1 cellular context compared by ENCODE assay signal in the genomic region with DNA sequence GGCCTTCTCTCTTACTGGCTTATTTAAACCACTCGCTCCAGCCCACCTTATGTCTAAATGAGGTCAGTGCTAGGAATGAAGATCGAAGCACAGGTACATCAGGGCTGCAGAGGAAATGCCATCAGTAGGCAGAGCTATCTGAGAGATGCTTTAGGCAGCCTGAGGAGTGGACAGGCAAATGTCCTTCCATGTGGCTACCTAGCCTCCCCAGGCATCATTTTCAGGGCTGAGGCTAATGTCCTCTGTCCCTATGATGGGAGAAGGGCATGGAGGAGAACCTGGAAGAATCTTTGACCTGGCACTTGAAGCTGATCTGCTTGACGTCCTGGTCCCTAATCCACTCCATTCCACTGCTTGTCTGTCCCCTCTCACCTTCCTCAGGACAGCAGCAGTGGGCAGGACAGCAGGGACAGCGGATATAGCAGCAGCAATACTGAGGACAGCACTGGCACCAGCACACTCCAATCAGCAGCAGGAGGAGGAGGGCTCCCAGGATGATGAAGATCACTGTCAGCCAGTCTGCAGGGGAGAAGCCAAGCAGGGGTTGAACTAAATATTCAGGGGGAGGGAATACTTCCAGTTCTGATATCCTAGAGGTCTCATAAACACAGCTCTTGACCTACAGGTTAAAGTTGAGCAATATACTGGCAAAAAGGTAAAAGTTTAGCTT.
A peak's percentile ranks its signal among the peaks of the same experiment; 100 is the strongest.
TF ChIP-seq lines count a peak whose summit lies in the region.

No MANE protein-coding gene starts in this region.

TF ChIP-seq in liver, 16 proteins besides CTCF, POLR2A, EP300 and RAD21:
- TF ChIP-seq RXRA (IDR thresholded peaks at IDR 0.05) (no peak), JUND (IDR thresholded peaks at IDR 0.05) (no peak), SP1 (IDR thresholded peaks at IDR 0.05) (peak; percentile 9), FOXA2 (IDR thresholded peaks at IDR 0.05) (no peak), TAF1 (conservative IDR thresholded peaks at IDR 0.05) (no peak), HNF4G (IDR thresholded peaks at IDR 0.05) (no peak), HNF4A (conservative IDR thresholded peaks at IDR 0.05) (peak in 1 of 2 donors; percentile 36), FOXA1 (IDR thresholded peaks at IDR 0.05) (no peak), GABPA (IDR thresholded peaks at IDR 0.05 in 1 of 2, conservative IDR thresholded peaks at IDR 0.05 in 1 of 2) (no peak), EGR1 (IDR thresholded peaks at IDR 0.05; ENCODE audit: low read depth in 2 of 2) (no peak), YY1 (IDR thresholded peaks at IDR 0.05) (no peak), NR2F2 (IDR thresholded peaks at IDR 0.05) (peak; percentile 70)
- TF ChIP-seq, protein P1, sequence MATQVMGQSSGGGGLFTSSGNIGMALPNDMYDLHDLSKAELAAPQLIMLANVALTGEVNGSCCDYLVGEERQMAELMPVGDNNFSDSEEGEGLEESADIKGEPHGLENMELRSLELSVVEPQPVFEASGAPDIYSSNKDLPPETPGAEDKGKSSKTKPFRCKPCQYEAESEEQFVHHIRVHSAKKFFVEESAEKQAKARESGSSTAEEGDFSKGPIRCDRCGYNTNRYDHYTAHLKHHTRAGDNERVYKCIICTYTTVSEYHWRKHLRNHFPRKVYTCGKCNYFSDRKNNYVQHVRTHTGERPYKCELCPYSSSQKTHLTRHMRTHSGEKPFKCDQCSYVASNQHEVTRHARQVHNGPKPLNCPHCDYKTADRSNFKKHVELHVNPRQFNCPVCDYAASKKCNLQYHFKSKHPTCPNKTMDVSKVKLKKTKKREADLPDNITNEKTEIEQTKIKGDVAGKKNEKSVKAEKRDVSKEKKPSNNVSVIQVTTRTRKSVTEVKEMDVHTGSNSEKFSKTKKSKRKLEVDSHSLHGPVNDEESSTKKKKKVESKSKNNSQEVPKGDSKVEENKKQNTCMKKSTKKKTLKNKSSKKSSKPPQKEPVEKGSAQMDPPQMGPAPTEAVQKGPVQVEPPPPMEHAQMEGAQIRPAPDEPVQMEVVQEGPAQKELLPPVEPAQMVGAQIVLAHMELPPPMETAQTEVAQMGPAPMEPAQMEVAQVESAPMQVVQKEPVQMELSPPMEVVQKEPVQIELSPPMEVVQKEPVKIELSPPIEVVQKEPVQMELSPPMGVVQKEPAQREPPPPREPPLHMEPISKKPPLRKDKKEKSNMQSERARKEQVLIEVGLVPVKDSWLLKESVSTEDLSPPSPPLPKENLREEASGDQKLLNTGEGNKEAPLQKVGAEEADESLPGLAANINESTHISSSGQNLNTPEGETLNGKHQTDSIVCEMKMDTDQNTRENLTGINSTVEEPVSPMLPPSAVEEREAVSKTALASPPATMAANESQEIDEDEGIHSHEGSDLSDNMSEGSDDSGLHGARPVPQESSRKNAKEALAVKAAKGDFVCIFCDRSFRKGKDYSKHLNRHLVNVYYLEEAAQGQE (IDR thresholded peaks at IDR 0.05) = no peak
- TF ChIP-seq, protein P2, sequence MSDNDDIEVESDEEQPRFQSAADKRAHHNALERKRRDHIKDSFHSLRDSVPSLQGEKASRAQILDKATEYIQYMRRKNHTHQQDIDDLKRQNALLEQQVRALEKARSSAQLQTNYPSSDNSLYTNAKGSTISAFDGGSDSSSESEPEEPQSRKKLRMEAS (IDR thresholded peaks at IDR 0.05) = no peak
- TF ChIP-seq, protein P3, sequence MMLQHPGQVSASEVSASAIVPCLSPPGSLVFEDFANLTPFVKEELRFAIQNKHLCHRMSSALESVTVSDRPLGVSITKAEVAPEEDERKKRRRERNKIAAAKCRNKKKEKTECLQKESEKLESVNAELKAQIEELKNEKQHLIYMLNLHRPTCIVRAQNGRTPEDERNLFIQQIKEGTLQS (IDR thresholded peaks at IDR 0.05) = no peak
- TF ChIP-seq, protein P4, sequence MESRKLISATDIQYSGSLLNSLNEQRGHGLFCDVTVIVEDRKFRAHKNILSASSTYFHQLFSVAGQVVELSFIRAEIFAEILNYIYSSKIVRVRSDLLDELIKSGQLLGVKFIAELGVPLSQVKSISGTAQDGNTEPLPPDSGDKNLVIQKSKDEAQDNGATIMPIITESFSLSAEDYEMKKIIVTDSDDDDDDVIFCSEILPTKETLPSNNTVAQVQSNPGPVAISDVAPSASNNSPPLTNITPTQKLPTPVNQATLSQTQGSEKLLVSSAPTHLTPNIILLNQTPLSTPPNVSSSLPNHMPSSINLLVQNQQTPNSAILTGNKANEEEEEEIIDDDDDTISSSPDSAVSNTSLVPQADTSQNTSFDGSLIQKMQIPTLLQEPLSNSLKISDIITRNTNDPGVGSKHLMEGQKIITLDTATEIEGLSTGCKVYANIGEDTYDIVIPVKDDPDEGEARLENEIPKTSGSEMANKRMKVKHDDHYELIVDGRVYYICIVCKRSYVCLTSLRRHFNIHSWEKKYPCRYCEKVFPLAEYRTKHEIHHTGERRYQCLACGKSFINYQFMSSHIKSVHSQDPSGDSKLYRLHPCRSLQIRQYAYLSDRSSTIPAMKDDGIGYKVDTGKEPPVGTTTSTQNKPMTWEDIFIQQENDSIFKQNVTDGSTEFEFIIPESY (IDR thresholded peaks at IDR 0.05) = no peak
